Comparison of ENCODE assay signal across 9 cellular contexts in genomic region chr5:154202379-154203260, GRCh38. TPM values are rescaled to one million over a fixed set of nuclear protein-coding genes. Genes with fewer than 3 reads are reported as not detected.
DNase-seq lines count a peak whose midpoint lies in the region; ATAC-seq and TF ChIP-seq lines count a peak whose summit lies in the region.
"Had no signal": no experiment of that assay in that cellular context is flagged by ENCODE, and none has a peak within 500 bp of the region (broad histone marks: within the 10 kb centered on the region; RNA-seq: fewer than 3 reads in every experiment).

No MANE protein-coding gene starts in this region.

- peak; percentile 80 for ATAC-seq in HG03064 (IDR thresholded peaks at IDR 0.05; ENCODE audit: low read depth, unreplicated experiment)

- WGBS in esophagus squamous epithelium, 2 donors = 35 to 36% methylated on average over 7 to 10 of the region's 11 CpGs

- no peaks in the 10 kb centered on the region for H3K9me3 Mint-ChIP-seq in immature natural killer cell

- H3K36me3 Mint-ChIP-seq in immature natural killer cell = peaks cover 4 to 14% (median 5%) of the 10 kb centered on the region in 3 donors

- peak overlapping the region; percentile 47 to 71 (median 65) for H3K4me3 Mint-ChIP-seq in immature natural killer cell

- peak; percentile 7 for DNase-seq in DMS153 (lab: John Stamatoyannopoulos, UW)
- DNase-seq in DMS153 treated with DMSO at 0.1 percent for 48 hours (lab: John Stamatoyannopoulos, UW; ENCODE audit: unreplicated experiment) = no peak
- peak; percentile 20 for DNase-seq in activated CD4-positive, alpha-beta T cell treated with anti-CD3 and anti-CD28 coated beads for 1 hour
- peak in 1 of 3 donors; percentile 21 for DNase-seq in immature natural killer cell
- DNase-seq in posterior vena cava (ENCODE audit: low spot score) = no peak
- DNase-seq in dedifferentiated amniotic fluid mesenchymal stem cell (ENCODE audit: extremely low spot score) = no peak
- no peak for DNase-seq in esophagus squamous epithelium (lab: John Stamatoyannopoulos, UW)

- H3K4me3 ChIP-seq in esophagus squamous epithelium = peak overlapping the region in 1 of 4 donors; percentile 29

- H3K27me3 ChIP-seq in esophagus squamous epithelium = peaks cover 0 to 44% (median 0%) of the 10 kb centered on the region in 4 donors

- H3K9me3 ChIP-seq in esophagus squamous epithelium = no peaks in the 10 kb centered on the region

- peaks cover 12 to 39% (median 23%) of the 10 kb centered on the region in 3 donors for H3K4me1 ChIP-seq in esophagus squamous epithelium

- H3K4me1 Mint-ChIP-seq in immature natural killer cell = peaks cover 79 to 97% of the 10 kb centered on the region in 2 donors

- H3K27ac Mint-ChIP-seq in immature natural killer cell = peak overlapping the region; percentile 83 to 92 (median 86)

- peaks cover 0 to 3% (median 1%) of the 10 kb centered on the region in 3 donors for H3K27me3 Mint-ChIP-seq in immature natural killer cell (ENCODE audit: low read depth in 3 of 3)

- H3K27ac ChIP-seq in esophagus squamous epithelium = peak overlapping the region in 2 of 4 donors; percentile 33 to 38
- H3K27ac ChIP-seq: 22Rv1 had no signal

- intact Hi-C loops in posterior vena cava (cut with DNase I) = no loop called here
- intact Hi-C loops in esophagus squamous epithelium (cut with DNase I) = no loop called here

- TF ChIP-seq CTCF in esophagus squamous epithelium (IDR thresholded peaks at IDR 0.05) = no peak

- no peak for TF ChIP-seq POLR2A in esophagus squamous epithelium (IDR thresholded peaks at IDR 0.05)

- no peaks in the 10 kb centered on the region for H3K36me3 ChIP-seq in esophagus squamous epithelium

RNA-seq across cellular contexts. Expression of gene GALNT10, which starts 12.1 kb away (rescaled TPM):
- polyA plus RNA-seq in immature natural killer cell = 10 to 100 TPM; 10.4 to 42.8 (median 24.7) TPM
- total RNA-seq in posterior vena cava = 10 to 100 TPM; 25.2 to 30.6 TPM
- 10 to 100 TPM in 1 of 4 donors, 1 to 10 TPM in 3; 3.6 to 47.2 (median 9.0) TPM for total RNA-seq in esophagus squamous epithelium

Comparison
In these comparisons a context has a peak if more than half of its experiments do, and no peak if none do; other contexts are left out.
1. DNase-seq: peak in DMS153 (single experiment) and activated CD4-positive, alpha-beta T cell treated with anti-CD3 and anti-CD28 coated beads for 1 hour (single experiment); none in DMS153 treated with DMSO at 0.1 percent for 48 hours (single experiment), posterior vena cava (single experiment), dedifferentiated amniotic fluid mesenchymal stem cell (single experiment) and esophagus squamous epithelium (single experiment).